ENCODE assay signal across 8 cellular contexts in genomic region chr13:24217601-24218281, GRCh38. TPM values are rescaled to one million over a fixed set of nuclear protein-coding genes. Genes with fewer than 3 reads are reported as not detected.
DNase-seq lines count a peak whose midpoint lies in the region; ATAC-seq and TF ChIP-seq lines count a peak whose summit lies in the region.

No MANE protein-coding gene starts in this region.

- H3K4me3 Mint-ChIP-seq in activated naive CD4-positive, alpha-beta T cell treated with anti-CD3 and anti-CD28 coated beads, Interleukin-2, amount 10 ng/mL, durations not matched to agents 7 days and 5 days = no peak overlapping the region

- H3K27ac Mint-ChIP-seq in activated naive CD4-positive, alpha-beta T cell treated with anti-CD3 and anti-CD28 coated beads, Interleukin-2, amount 10 ng/mL, durations not matched to agents 7 days and 5 days = peak overlapping the region; percentile 87
- H3K27ac Mint-ChIP-seq in activated naive CD4-positive, alpha-beta T cell treated with anti-CD3 and anti-CD28 coated beads, Interleukin-2, amount 50 U/mL, for 72 hours = no peak overlapping the region

- WGBS in tibial nerve, 2 donors = 49 to 53% methylated on average over 6 of the region's 6 CpGs

- no peak overlapping the region for H3K4me3 ChIP-seq in tibial nerve

- H3K36me3 Mint-ChIP-seq in activated naive CD4-positive, alpha-beta T cell treated with anti-CD3 and anti-CD28 coated beads, Interleukin-2, amount 10 ng/mL, durations not matched to agents 7 days and 5 days = no peaks in the 10 kb centered on the region
- H3K36me3 Mint-ChIP-seq in activated naive CD4-positive, alpha-beta T cell treated with anti-CD3 and anti-CD28 coated beads, Interleukin-2, amount 50 U/mL, for 72 hours = no peaks in the 10 kb centered on the region

- H3K36me3 ChIP-seq in tibial nerve = peaks cover 0 to under 1% (median 0%) of the 10 kb centered on the region in 3 donors

- H3K4me1 ChIP-seq in tibial nerve = peaks cover 0 to 72% (median 34%) of the 10 kb centered on the region in 4 donors

- no peaks in the 10 kb centered on the region for H3K9me3 Mint-ChIP-seq in activated naive CD4-positive, alpha-beta T cell treated with anti-CD3 and anti-CD28 coated beads, Interleukin-2, amount 10 ng/mL, durations not matched to agents 7 days and 5 days
- H3K9me3 Mint-ChIP-seq in activated naive CD4-positive, alpha-beta T cell treated with anti-CD3 and anti-CD28 coated beads, Interleukin-2, amount 50 U/mL, for 72 hours = no peaks in the 10 kb centered on the region

- no peak for ATAC-seq in activated naive CD4-positive, alpha-beta T cell treated with anti-CD3 and anti-CD28 coated beads, Interleukin-2, amount 50 U/mL, for 72 hours
- no peak for ATAC-seq in HG03378 (IDR thresholded peaks at IDR 0.05; ENCODE audit: unreplicated experiment)

- peak overlapping the region; percentile 9 to 84 (median 70) for H3K27ac ChIP-seq in tibial nerve

- peak in 1 of 2 donors; percentile 16 for TF ChIP-seq EP300 in tibial nerve (IDR thresholded peaks at IDR 0.05)

- CTCF ChIA-PET in activated naive CD4-positive, alpha-beta T cell treated with anti-CD3 and anti-CD28 coated beads, Interleukin-2, amount 10 ng/mL, durations not matched to agents 7 days and 5 days (lab: Charles Lee) = interaction anchor here (1.0 to 9.4 kb wide), 7 partner anchors 11 to 296 kb away, joined by 3 to 106 read pairs (median 6); no protein-coding TSS in a partner anchor

- TF ChIP-seq CTCF in tibial nerve (IDR thresholded peaks at IDR 0.05) = no peak

- no peaks in the 10 kb centered on the region for H3K27me3 Mint-ChIP-seq in activated naive CD4-positive, alpha-beta T cell treated with anti-CD3 and anti-CD28 coated beads, Interleukin-2, amount 10 ng/mL, durations not matched to agents 7 days and 5 days

- TF ChIP-seq POLR2A in tibial nerve (IDR thresholded peaks at IDR 0.05) = no peak

- no peaks in the 10 kb centered on the region for H3K9me3 ChIP-seq in tibial nerve

- no peaks in the 10 kb centered on the region for H3K27me3 ChIP-seq in tibial nerve

- DNase-seq in activated naive CD4-positive, alpha-beta T cell treated with anti-CD3 and anti-CD28 coated beads, Interleukin-2, amount 10 ng/mL, durations not matched to agents 7 days and 5 days = peak; percentile 41
- DNase-seq in activated naive CD4-positive, alpha-beta T cell treated with anti-CD3 and anti-CD28 coated beads, Interleukin-2, amount 50 U/mL, for 72 hours (ENCODE audit: low spot score in 2 of 2) = no peak
- DNase-seq in NCI-H69 (lab: John Stamatoyannopoulos, UW) (peak; percentile 53), foreskin melanocyte (peak; percentile 44), tibial nerve (ENCODE audit: low spot score in 2 of 2) (no peak), SW 1271 (lab: John Stamatoyannopoulos, UW) (no peak)
- DNase-seq in effector CD4-positive, alpha-beta T cell = no peak

- peaks cover 27% of the 10 kb centered on the region for H3K4me1 Mint-ChIP-seq in activated naive CD4-positive, alpha-beta T cell treated with anti-CD3 and anti-CD28 coated beads, Interleukin-2, amount 10 ng/mL, durations not matched to agents 7 days and 5 days

RNA-seq across cellular contexts. Expression of gene SPATA13, which starts 57.2 kb away (rescaled TPM):
- total RNA-seq in activated naive CD4-positive, alpha-beta T cell treated with anti-CD3 and anti-CD28 coated beads, Interleukin-2, amount 50 U/mL, for 72 hours = 10 to 100 TPM; 43.9 to 65.0 TPM
- total RNA-seq in tibial nerve = 10 to 100 TPM; 35.0 to 96.0 (median 51.7) TPM

Comparison
In these comparisons a context has a peak if more than half of its experiments do, and no peak if none do; other contexts are left out.
1. DNase-seq: peak in activated naive CD4-positive, alpha-beta T cell treated with anti-CD3 and anti-CD28 coated beads, Interleukin-2, amount 10 ng/mL, durations not matched to agents 7 days and 5 days (single experiment), NCI-H69 (single experiment) and foreskin melanocyte (single experiment); none in activated naive CD4-positive, alpha-beta T cell treated with anti-CD3 and anti-CD28 coated beads, Interleukin-2, amount 50 U/mL, for 72 hours (0 of 2), tibial nerve (0 of 2), effector CD4-positive, alpha-beta T cell (single experiment) and SW 1271 (0 of 2).